ENCODE assay signal across 10 cellular contexts in the genomic region with DNA sequence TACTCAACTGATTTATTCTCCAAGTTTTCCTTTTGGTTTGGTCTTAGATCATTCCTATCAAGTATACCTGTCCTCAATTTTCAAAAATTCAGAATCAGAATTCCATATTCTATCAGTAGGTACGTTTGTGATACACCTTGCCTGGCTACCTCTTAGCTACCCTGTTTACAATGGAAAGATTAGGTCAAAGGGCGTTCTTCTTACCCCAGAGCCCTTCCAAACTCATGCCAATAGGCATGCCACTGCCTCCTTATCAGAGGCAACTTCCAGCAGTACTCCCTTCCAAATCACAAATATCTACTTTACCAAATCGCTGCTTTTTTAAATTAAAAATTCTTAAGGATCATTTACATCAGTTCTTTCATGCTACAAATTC. TPM values are rescaled to one million over a fixed set of nuclear protein-coding genes. Genes with fewer than 3 reads are reported as not detected.
DNase-seq lines count a peak whose midpoint lies in the region; ATAC-seq, FAIRE-seq and TF ChIP-seq lines count a peak whose summit lies in the region.
"Had no signal": no experiment of that assay in that cellular context is flagged by ENCODE, and none has a peak within 500 bp of the region (broad histone marks: within the 10 kb centered on the region; RNA-seq: fewer than 3 reads in every experiment).

No MANE protein-coding gene starts in this region.

- H3K9ac ChIP-seq in HepG2 (ENCODE audit: insufficient read depth, low read depth, low read length) = peak overlapping the region; percentile 84

- H3K27ac ChIP-seq in adipose tissue (ENCODE audit: low read depth, low read length) = peak overlapping the region; percentile 76
- peak overlapping the region; percentile 83 for H3K27ac ChIP-seq in HepG2 (ENCODE audit: extremely low read length, insufficient read depth, low read length)
- no peak overlapping the region for H3K27ac ChIP-seq in thymus (ENCODE audit: low read depth)

- no TSS peak for BruUV-seq in HepG2 (replicated peaks; lab: Mats Ljungman, UMichigan)

- H3K4me3 ChIP-seq in HepG2 (replicated peaks in 1 of 3; ENCODE audit: insufficient read depth in 1 of 3, low read depth in 2 of 3, low read length in 3 of 3) (peak overlapping the region; percentile 87 to 99 (median 90)), thymus (ENCODE audit: low read length) (peak overlapping the region; percentile 89)

- FAIRE-seq in HepG2 (lab: Jason Lieb, UNC) = no peak
- FAIRE-seq in GM19239 (lab: Jason Lieb, UNC) = no peak

- no peak for DNase-seq in activated CD4-positive, alpha-beta T cell treated with anti-CD3 and anti-CD28 coated beads, Interleukin-2, amount 10 ng/mL, durations not matched to agents 7 days and 5 days
- DNase-seq in activated CD4-positive, alpha-beta T cell treated with anti-CD3 and anti-CD28 coated beads for 4 hours = no peak
- DNase-seq in HepG2 (ENCODE audit: low spot score) (peak; percentile 3), GM19239 (ENCODE audit: insufficient read length, low spot score) (no peak)
- DNase-seq: central memory CD4-positive, alpha-beta T cell had no signal

- in situ Hi-C loops in HepG2 (cut with HindIII; ENCODE audit: extremely low pct_ligation_motif_present, low pct_unique_long_range_greater_than_20kb) = loop anchor here (5.0 kb wide), 1 partner anchor 110 kb away; no protein-coding TSS in a partner anchor

- no peak for TF ChIP-seq RAD21 in HepG2 (CRISPR knock-in tag; IDR thresholded peaks at IDR 0.05)

- peak overlapping the region; percentile 97 for H3K27ac Mint-ChIP-seq in activated CD4-positive, alpha-beta T cell treated with anti-CD3 and anti-CD28 coated beads, Interleukin-2, amount 10 ng/mL, durations not matched to agents 7 days and 5 days

- H4K20me1 ChIP-seq in HepG2 (ENCODE audit: insufficient read depth, low read length) = no peaks in the 10 kb centered on the region; the same call in 1 of the 2 replicates

- H3K4me2 ChIP-seq in HepG2 (ENCODE audit: low read depth, low read length) = peak overlapping the region; percentile 79

- TF ChIP-seq POLR2A in HepG2 (IDR thresholded peaks at IDR 0.05; ENCODE audit: insufficient read depth in 1 of 2, low read depth in 2 of 2, low read length in 2 of 2) = no peak

- H2AFZ ChIP-seq in HepG2 (ENCODE audit: low read length) = no peak overlapping the region

- H3K4me3 Mint-ChIP-seq in activated CD4-positive, alpha-beta T cell treated with anti-CD3 and anti-CD28 coated beads, Interleukin-2, amount 10 ng/mL, durations not matched to agents 7 days and 5 days = peak overlapping the region; percentile 89

- 5 to 42% (median 23%) methylated on average over 3 of the region's 3 CpGs for WGBS in adipose tissue, 3 donors
- 3% methylated on average over 3 of the region's 3 CpGs for WGBS in HepG2 (ENCODE audit: low lambda C conversion rate)
- 62% methylated on average over 3 of the region's 3 CpGs for WGBS in thymus

- TF ChIP-seq CTCF in HepG2 (CRISPR knock-in tag; IDR thresholded peaks at IDR 0.05) = no peak

- H3K79me2 ChIP-seq in HepG2 (ENCODE audit: insufficient read depth, low read length) = peaks cover 22% of the 10 kb centered on the region

- H3K27me3 ChIP-seq in HepG2 (ENCODE audit: control insufficient read depth in 1 of 2, insufficient read depth in 2 of 2, low read length in 2 of 2) (no peaks in the 10 kb centered on the region; a peak in 1 of 5 replicates), thymus (ENCODE audit: control insufficient read depth, insufficient read depth) (no peaks in the 10 kb centered on the region)

- POLR2A ChIA-PET in activated CD4-positive, alpha-beta T cell treated with anti-CD3 and anti-CD28 coated beads, Interleukin-2, amount 10 ng/mL, durations not matched to agents 7 days and 5 days (lab: Charles Lee) = no interaction called here
- POLR2A ChIA-PET in HepG2 (lab: Yijun Ruan, JAX) = no interaction called here

- peaks cover 46% of the 10 kb centered on the region for H3K4me1 Mint-ChIP-seq in activated CD4-positive, alpha-beta T cell treated with anti-CD3 and anti-CD28 coated beads, Interleukin-2, amount 10 ng/mL, durations not matched to agents 7 days and 5 days

- H3K27me3 Mint-ChIP-seq in activated CD4-positive, alpha-beta T cell treated with anti-CD3 and anti-CD28 coated beads, Interleukin-2, amount 10 ng/mL, durations not matched to agents 7 days and 5 days = no peaks in the 10 kb centered on the region

- H3K9me3 ChIP-seq in HepG2 (ENCODE audit: low read length) (no peaks in the 10 kb centered on the region), thymus (ENCODE audit: control insufficient read depth) (no peaks in the 10 kb centered on the region)

- peaks cover 33% of the 10 kb centered on the region for H3K4me1 ChIP-seq in HepG2 (ENCODE audit: insufficient read depth, low read length)
- peaks cover 8% of the 10 kb centered on the region for H3K4me1 ChIP-seq in thymus (ENCODE audit: control insufficient read depth, insufficient read depth, low read length)

- no peaks in the 10 kb centered on the region for H3K9me3 Mint-ChIP-seq in activated CD4-positive, alpha-beta T cell treated with anti-CD3 and anti-CD28 coated beads, Interleukin-2, amount 10 ng/mL, durations not matched to agents 7 days and 5 days

- intact Hi-C loops in HepG2 (cut with micrococcal nuclease; ENCODE audit: unreplicated experiment) = loop anchor here (2.0 to 10.0 kb wide), 2 partner anchors 117 to 137 kb away; no protein-coding TSS in a partner anchor

- ATAC-seq in HepG2 = no peak
- ATAC-seq in HG03196 (IDR thresholded peaks at IDR 0.05; ENCODE audit: unreplicated experiment) = no peak
- no peak for ATAC-seq in GM18870 (IDR thresholded peaks at IDR 0.05; ENCODE audit: unreplicated experiment)

- CTCF ChIA-PET in activated CD4-positive, alpha-beta T cell treated with anti-CD3 and anti-CD28 coated beads, Interleukin-2, amount 10 ng/mL, durations not matched to agents 7 days and 5 days (lab: Charles Lee) = interaction anchor here (0.6 kb wide), 1 partner anchor 205 kb away, joined by 3 read pairs; no protein-coding TSS in a partner anchor
- CTCF ChIA-PET in HepG2 (lab: Yijun Ruan, JAX; ENCODE audit: low intra/inter-chr PET ratio, low total read pairs) = no interaction called here

- TF ChIP-seq EP300 in HepG2 (IDR thresholded peaks at IDR 0.05; ENCODE audit: low read depth in 2 of 2, low read length in 2 of 2) (no peak), HepG2 (CRISPR knock-in tag; IDR thresholded peaks at IDR 0.05; ENCODE audit: borderline replicate concordance) (no peak)

- H3K36me3 ChIP-seq in HepG2 (replicated peaks in 1 of 2; ENCODE audit: control insufficient read depth in 1 of 2, insufficient read depth in 2 of 2, low read length in 2 of 2) = peaks cover 5 to 34% of the 10 kb centered on the region in 2 experiments
- peaks cover 8% of the 10 kb centered on the region for H3K36me3 ChIP-seq in thymus (ENCODE audit: control insufficient read depth, insufficient read depth)

- H3K36me3 Mint-ChIP-seq in activated CD4-positive, alpha-beta T cell treated with anti-CD3 and anti-CD28 coated beads, Interleukin-2, amount 10 ng/mL, durations not matched to agents 7 days and 5 days (ENCODE audit: low read depth) = peaks cover 37% of the 10 kb centered on the region

RNA-seq across cellular contexts. Expression of gene PATL1, which starts 1.0 kb away (rescaled TPM):
- 10 to 100 TPM; 47.2 to 59.6 TPM for total RNA-seq in activated CD4-positive, alpha-beta T cell treated with anti-CD3 and anti-CD28 coated beads, Interleukin-2, amount 10 ng/mL, durations not matched to agents 7 days and 5 days
- polyA plus RNA-seq in adipose tissue (10 to 100 TPM in 2 of 3 donors, 1 to 10 TPM in 1; 6.5 to 16.8 (median 14.4) TPM), HepG2 (2011; rRNA removed) (24.0 and 26.8 TPM in 2 replicates), thymus (13.0 TPM)
- 12.9 and 16.6 TPM in 2 replicates for total RNA-seq in HepG2 (2016; rRNA removed; fragmentation: Illumina TruSeq; extraction: Trizol)
- 2.9 and 3.1 TPM in 2 replicates for total RNA-seq in HepG2 (2016; cell fraction: cytosol; rRNA removed; fragmentation: Illumina TruSeq; extraction: Trizol; ENCODE audit: low read depth)
- total RNA-seq in HepG2 (2016; cell fraction: insoluble cytoplasmic fraction; rRNA removed; fragmentation: Illumina TruSeq; extraction: Trizol) = 12.2 and 14.6 TPM in 2 replicates
- total RNA-seq in HepG2 (2016; cell fraction: membrane; rRNA removed; fragmentation: Illumina TruSeq; extraction: Trizol) = 9.2 and 11.0 TPM in 2 replicates
- 14.6 and 19.5 TPM in 2 replicates for total RNA-seq in HepG2 (2016; cell fraction: nucleus; rRNA removed; fragmentation: Illumina TruSeq; extraction: Trizol)
- 17.8 and 24.5 TPM in 2 replicates for polyA plus RNA-seq in HepG2 (2011; cell fraction: cytosol; rRNA removed)
- 20.6 and 20.9 TPM in 2 replicates for polyA plus RNA-seq in HepG2 (2011; cell fraction: nucleus; rRNA removed)
- polyA plus RNA-seq in HepG2 (2012) = 22.2 and 27.3 TPM in 2 replicates
- polyA plus RNA-seq in HepG2 (2016; cell fraction: cytosol; fragmentation: Illumina TruSeq; extraction: Trizol; ENCODE audit: low read depth) = 3.0 and 3.3 TPM in 2 replicates
- 32.0 and 38.3 TPM in 2 replicates for polyA plus RNA-seq in HepG2 (2016; cell fraction: insoluble cytoplasmic fraction; fragmentation: Illumina TruSeq; extraction: Trizol; ENCODE audit: low read depth)
- polyA plus RNA-seq in HepG2 (2016; cell fraction: membrane; fragmentation: Illumina TruSeq; extraction: Trizol; ENCODE audit: low read depth) = 10.8 and 13.4 TPM in 2 replicates
- polyA plus RNA-seq in HepG2 (2016; cell fraction: nucleus; fragmentation: Illumina TruSeq; extraction: Trizol; ENCODE audit: insufficient read depth, low read depth) = 30.7 and 32.8 TPM in 2 replicates
- polyA minus RNA-seq in HepG2 (2011; rRNA and poly(A)+ RNA removed; ENCODE audit: low replicate concordance) = 18.9 and 34.4 TPM in 2 replicates
- 10.3 and 10.8 TPM in 2 replicates for polyA minus RNA-seq in HepG2 (2011; cell fraction: cytosol; rRNA and poly(A)+ RNA removed)
- polyA minus RNA-seq in HepG2 (2011; cell fraction: nucleus; rRNA and poly(A)+ RNA removed) = 14.8 and 18.3 TPM in 2 replicates

RNA-seq across cellular contexts. Expression of gene OR10V1, which starts 45.8 kb away (rescaled TPM):
- total RNA-seq in activated CD4-positive, alpha-beta T cell treated with anti-CD3 and anti-CD28 coated beads, Interleukin-2, amount 10 ng/mL, durations not matched to agents 7 days and 5 days = not detected
- polyA plus RNA-seq in adipose tissue (not detected), HepG2 (2011; rRNA removed) (not detected in 2 replicates), thymus (not detected)
- total RNA-seq in HepG2 (2016; rRNA removed; fragmentation: Illumina TruSeq; extraction: Trizol) = not detected in 2 replicates
- not detected in 2 replicates for total RNA-seq in HepG2 (2016; cell fraction: cytosol; rRNA removed; fragmentation: Illumina TruSeq; extraction: Trizol; ENCODE audit: low read depth)
- not detected in 2 replicates for total RNA-seq in HepG2 (2016; cell fraction: insoluble cytoplasmic fraction; rRNA removed; fragmentation: Illumina TruSeq; extraction: Trizol)
- total RNA-seq in HepG2 (2016; cell fraction: membrane; rRNA removed; fragmentation: Illumina TruSeq; extraction: Trizol) = not detected in 2 replicates
- total RNA-seq in HepG2 (2016; cell fraction: nucleus; rRNA removed; fragmentation: Illumina TruSeq; extraction: Trizol) = not detected in 2 replicates
- not detected in 2 replicates for polyA plus RNA-seq in HepG2 (2011; cell fraction: cytosol; rRNA removed)
- polyA plus RNA-seq in HepG2 (2011; cell fraction: nucleus; rRNA removed) = not detected in 2 replicates
- polyA plus RNA-seq in HepG2 (2012) = not detected in 2 replicates
- not detected in 2 replicates for polyA plus RNA-seq in HepG2 (2016; cell fraction: cytosol; fragmentation: Illumina TruSeq; extraction: Trizol; ENCODE audit: low read depth)
- not detected in 2 replicates for polyA plus RNA-seq in HepG2 (2016; cell fraction: insoluble cytoplasmic fraction; fragmentation: Illumina TruSeq; extraction: Trizol; ENCODE audit: low read depth)
- not detected in 2 replicates for polyA plus RNA-seq in HepG2 (2016; cell fraction: membrane; fragmentation: Illumina TruSeq; extraction: Trizol; ENCODE audit: low read depth)
- polyA plus RNA-seq in HepG2 (2016; cell fraction: nucleus; fragmentation: Illumina TruSeq; extraction: Trizol; ENCODE audit: insufficient read depth, low read depth) = not detected in 2 replicates
- polyA minus RNA-seq in HepG2 (2011; rRNA and poly(A)+ RNA removed; ENCODE audit: low replicate concordance) = not detected in 2 replicates
- polyA minus RNA-seq in HepG2 (2011; cell fraction: cytosol; rRNA and poly(A)+ RNA removed) = not detected in 2 replicates
- polyA minus RNA-seq in HepG2 (2011; cell fraction: nucleus; rRNA and poly(A)+ RNA removed) = not detected in 2 replicates
- total RNA-seq: subcutaneous adipose tissue had no signal

RNA-seq across cellular contexts. Expression of gene OSBP, which starts 52.2 kb away (rescaled TPM):
- total RNA-seq in activated CD4-positive, alpha-beta T cell treated with anti-CD3 and anti-CD28 coated beads, Interleukin-2, amount 10 ng/mL, durations not matched to agents 7 days and 5 days = 10 to 100 TPM; 36.4 to 43.6 TPM
- polyA plus RNA-seq in adipose tissue = 10 to 100 TPM; 17.0 to 27.8 (median 18.9) TPM
- 13.5 and 23.0 TPM in 2 replicates for total RNA-seq in HepG2 (2016; rRNA removed; fragmentation: Illumina TruSeq; extraction: Trizol)
- 2.7 and 3.3 TPM in 2 replicates for total RNA-seq in HepG2 (2016; cell fraction: cytosol; rRNA removed; fragmentation: Illumina TruSeq; extraction: Trizol; ENCODE audit: low read depth)
- total RNA-seq in HepG2 (2016; cell fraction: insoluble cytoplasmic fraction; rRNA removed; fragmentation: Illumina TruSeq; extraction: Trizol) = 12.8 and 21.9 TPM in 2 replicates
- 9.1 and 9.5 TPM in 2 replicates for total RNA-seq in HepG2 (2016; cell fraction: membrane; rRNA removed; fragmentation: Illumina TruSeq; extraction: Trizol)
- total RNA-seq in HepG2 (2016; cell fraction: nucleus; rRNA removed; fragmentation: Illumina TruSeq; extraction: Trizol) = 20.1 and 23.2 TPM in 2 replicates
- 12.1 and 12.5 TPM in 2 replicates for polyA plus RNA-seq in HepG2 (2011; rRNA removed)
- 7.0 and 11.1 TPM in 2 replicates for polyA plus RNA-seq in HepG2 (2011; cell fraction: cytosol; rRNA removed)
- polyA plus RNA-seq in HepG2 (2011; cell fraction: nucleus; rRNA removed) = 12.1 and 14.0 TPM in 2 replicates
- polyA plus RNA-seq in HepG2 (2012) = 19.3 and 22.7 TPM in 2 replicates
- 1.6 and 1.8 TPM in 2 replicates for polyA plus RNA-seq in HepG2 (2016; cell fraction: cytosol; fragmentation: Illumina TruSeq; extraction: Trizol; ENCODE audit: low read depth)
- 18.6 and 21.3 TPM in 2 replicates for polyA plus RNA-seq in HepG2 (2016; cell fraction: insoluble cytoplasmic fraction; fragmentation: Illumina TruSeq; extraction: Trizol; ENCODE audit: low read depth)
- polyA plus RNA-seq in HepG2 (2016; cell fraction: membrane; fragmentation: Illumina TruSeq; extraction: Trizol; ENCODE audit: low read depth) = 3.9 and 4.6 TPM in 2 replicates
- 22.7 and 22.9 TPM in 2 replicates for polyA plus RNA-seq in HepG2 (2016; cell fraction: nucleus; fragmentation: Illumina TruSeq; extraction: Trizol; ENCODE audit: insufficient read depth, low read depth)
- polyA minus RNA-seq in HepG2 (2011; rRNA and poly(A)+ RNA removed; ENCODE audit: low replicate concordance) = 14.8 and 21.1 TPM in 2 replicates
- 18.6 and 21.7 TPM in 2 replicates for polyA minus RNA-seq in HepG2 (2011; cell fraction: cytosol; rRNA and poly(A)+ RNA removed)
- 26.3 and 27.6 TPM in 2 replicates for polyA minus RNA-seq in HepG2 (2011; cell fraction: nucleus; rRNA and poly(A)+ RNA removed)
- polyA plus RNA-seq in thymus = 21.5 TPM
